Comparison of ENCODE assay signal across 24 cellular contexts in the genomic region with DNA sequence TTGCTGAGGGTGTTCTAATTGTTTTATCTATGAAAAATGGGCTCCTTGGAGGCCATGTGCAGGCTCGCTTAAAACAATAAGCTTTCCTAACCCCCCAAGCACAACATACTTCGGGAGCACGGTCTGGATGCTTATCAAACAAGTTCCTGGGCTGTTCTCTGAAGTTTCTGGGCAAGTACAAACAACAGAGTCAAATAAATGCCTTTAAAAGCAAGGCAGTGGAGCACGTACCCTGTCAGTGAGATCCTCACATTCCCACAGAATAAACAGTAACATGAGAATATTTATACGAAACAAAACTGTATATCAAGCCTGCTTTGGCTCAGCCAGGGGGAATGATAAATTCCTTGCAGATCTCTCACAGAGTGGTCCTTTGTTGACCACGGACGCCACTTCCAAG. TPM values are rescaled to one million over a fixed set of nuclear protein-coding genes. Genes with fewer than 3 reads are reported as not detected.
DNase-seq lines count a peak whose midpoint lies in the region; FAIRE-seq and TF ChIP-seq lines count a peak whose summit lies in the region.
"Had no signal": no experiment of that assay in that cellular context is flagged by ENCODE, and none has a peak within 500 bp of the region (broad histone marks: within the 10 kb centered on the region; RNA-seq: fewer than 3 reads in every experiment).

No MANE protein-coding gene starts in this region.

- no peaks in the 10 kb centered on the region for H3K27me3 Mint-ChIP-seq in nephron progenitor cell (ENCODE audit: low read depth, poor library complexity)
- no peaks in the 10 kb centered on the region for H3K27me3 Mint-ChIP-seq in type B pancreatic cell
- no peaks in the 10 kb centered on the region for H3K27me3 Mint-ChIP-seq in activated CD4-positive, alpha-beta T cell treated with anti-CD3 and anti-CD28 coated beads, Interleukin-2, amount 10 ng/mL, durations not matched to agents 7 days and 5 days
- H3K27me3 Mint-ChIP-seq: activated naive CD4-positive, alpha-beta T cell treated with anti-CD3 and anti-CD28 coated beads, Interleukin-2, amount 50 U/mL, for 24 hours; naive B cell had no signal

- CTCF ChIA-PET in activated CD4-positive, alpha-beta T cell treated with anti-CD3 and anti-CD28 coated beads, Interleukin-2, amount 10 ng/mL, durations not matched to agents 7 days and 5 days (lab: Charles Lee) = interaction anchor here (0.6 kb wide), 1 partner anchor 798 kb away, joined by 3 read pairs; no protein-coding TSS in a partner anchor

- H3K27ac Mint-ChIP-seq in nephron progenitor cell = peak overlapping the region; percentile 74
- H3K27ac Mint-ChIP-seq in type B pancreatic cell = peak overlapping the region; percentile 42
- H3K27ac Mint-ChIP-seq in activated CD4-positive, alpha-beta T cell treated with anti-CD3 and anti-CD28 coated beads, Interleukin-2, amount 10 ng/mL, durations not matched to agents 7 days and 5 days = no peak overlapping the region
- H3K27ac Mint-ChIP-seq: activated naive CD4-positive, alpha-beta T cell treated with anti-CD3 and anti-CD28 coated beads, Interleukin-2, amount 50 U/mL, for 24 hours; activated T-helper 1 cell treated with anti-CD3 and anti-CD28 coated beads, Interleukin-12 subunit alpha, Interleukin-12 subunit beta, Interleukin-2, Interleukin-4 antibody, amounts not matched to agents 30 ng/mL and 10 ng/mL and 1 ng/mL, durations not matched to agents 14 hours and 24 hours and 36 hours; HFFc6; naive B cell had no signal

- no peak for FAIRE-seq in RCC 7860 (lab: Jason Lieb, UNC)
- FAIRE-seq: endothelial cell of umbilical vein, frontal cortex had no signal

- H3K27ac ChIP-seq in cingulate gyrus (ENCODE audit: low read depth, low read length) = peak overlapping the region; percentile 47
- H3K27ac ChIP-seq: psoas muscle, spleen had no signal

- peaks cover 4% of the 10 kb centered on the region for H3K9me3 Mint-ChIP-seq in nephron progenitor cell
- peaks cover 3% of the 10 kb centered on the region for H3K9me3 Mint-ChIP-seq in type B pancreatic cell
- peaks cover 3% of the 10 kb centered on the region for H3K9me3 Mint-ChIP-seq in activated CD4-positive, alpha-beta T cell treated with anti-CD3 and anti-CD28 coated beads, Interleukin-2, amount 10 ng/mL, durations not matched to agents 7 days and 5 days
- H3K9me3 Mint-ChIP-seq: activated naive CD4-positive, alpha-beta T cell treated with anti-CD3 and anti-CD28 coated beads, Interleukin-2, amount 50 U/mL, for 24 hours; activated T-helper 1 cell treated with anti-CD3 and anti-CD28 coated beads, Interleukin-12 subunit alpha, Interleukin-12 subunit beta, Interleukin-2, Interleukin-4 antibody, amounts not matched to agents 30 ng/mL and 10 ng/mL and 1 ng/mL, durations not matched to agents 14 hours and 24 hours and 36 hours had no signal

- POLR2A ChIA-PET in activated CD4-positive, alpha-beta T cell treated with anti-CD3 and anti-CD28 coated beads, Interleukin-2, amount 10 ng/mL, durations not matched to agents 7 days and 5 days (lab: Charles Lee) = no interaction called here

- DNase-seq in NCI-H748 (lab: John Stamatoyannopoulos, UW; ENCODE audit: unreplicated experiment) (peak; percentile 17), NCI-H748 treated with DMSO at 0.1 percent for 48 hours (lab: John Stamatoyannopoulos, UW) (no peak), nephron progenitor cell (no peak), type B pancreatic cell (ENCODE audit: extremely low spot score, unreplicated experiment) (no peak), NCI-H1436 treated with DMSO at 0.1 percent for 48 hours (lab: John Stamatoyannopoulos, UW) (no peak), RCC 7860 (ENCODE audit: low spot score) (no peak)
- DNase-seq in activated CD4-positive, alpha-beta T cell treated with anti-CD3 and anti-CD28 coated beads, Interleukin-2, amount 10 ng/mL, durations not matched to agents 7 days and 5 days = no peak
- DNase-seq: 8988T; activated CD4-positive, CD25-positive, alpha-beta regulatory T cell treated with anti-CD3 and anti-CD28 coated beads, Interleukin-2, amount 50 U/mL, for 72 hours; Caco-2; dermis blood vessel endothelial cell; HFFc6; islet precursor cell; naive B cell; NCI-H526; psoas muscle; spleen; stimulated activated CD4-positive, alpha-beta T cell treated with anti-CD3 and anti-CD28 coated beads, Interleukin-4, amount 100 ng/mL, for 4 hours had no signal

- no peaks in the 10 kb centered on the region for H3K36me3 Mint-ChIP-seq in nephron progenitor cell (ENCODE audit: low read depth)
- no peaks in the 10 kb centered on the region for H3K36me3 Mint-ChIP-seq in type B pancreatic cell
- no peaks in the 10 kb centered on the region for H3K36me3 Mint-ChIP-seq in activated CD4-positive, alpha-beta T cell treated with anti-CD3 and anti-CD28 coated beads, Interleukin-2, amount 10 ng/mL, durations not matched to agents 7 days and 5 days (ENCODE audit: low read depth)
- H3K36me3 Mint-ChIP-seq: brain, naive B cell had no signal

- no peak for TF ChIP-seq CTCF in nephron progenitor cell (IDR thresholded peaks at IDR 0.05)
- no peak for TF ChIP-seq CTCF in type B pancreatic cell (conservative IDR thresholded peaks at IDR 0.05)

- no peak overlapping the region for H3K4me3 Mint-ChIP-seq in nephron progenitor cell
- H3K4me3 Mint-ChIP-seq in type B pancreatic cell = peak overlapping the region; percentile 16
- H3K4me3 Mint-ChIP-seq in activated CD4-positive, alpha-beta T cell treated with anti-CD3 and anti-CD28 coated beads, Interleukin-2, amount 10 ng/mL, durations not matched to agents 7 days and 5 days = no peak overlapping the region
- H3K4me3 Mint-ChIP-seq: activated naive CD4-positive, alpha-beta T cell treated with anti-CD3 and anti-CD28 coated beads, Interleukin-2, amount 50 U/mL, for 24 hours; activated T-helper 1 cell treated with anti-CD3 and anti-CD28 coated beads, Interleukin-12 subunit alpha, Interleukin-12 subunit beta, Interleukin-2, Interleukin-4 antibody, amounts not matched to agents 30 ng/mL and 10 ng/mL and 1 ng/mL, durations not matched to agents 14 hours and 24 hours and 36 hours; brain; HFFc6; naive B cell had no signal

- H3K4me1 Mint-ChIP-seq in nephron progenitor cell (peaks cover 18% of the 10 kb centered on the region), type B pancreatic cell (ENCODE audit: unreplicated experiment) (peaks cover 31% of the 10 kb centered on the region)
- H3K4me1 Mint-ChIP-seq in activated CD4-positive, alpha-beta T cell treated with anti-CD3 and anti-CD28 coated beads, Interleukin-2, amount 10 ng/mL, durations not matched to agents 7 days and 5 days = peaks cover 2% of the 10 kb centered on the region
- H3K4me1 Mint-ChIP-seq: activated naive CD4-positive, alpha-beta T cell treated with anti-CD3 and anti-CD28 coated beads, Interleukin-2, amount 50 U/mL, for 24 hours; naive B cell had no signal

RNA-seq across cellular contexts. Expression of a gene that starts 44.8 kb away (rescaled TPM):
- total RNA-seq in type B pancreatic cell (ENCODE audit: low replicate concordance) = 0.95 and 1.3 TPM in 2 replicates
- 1 to 10 TPM; 2.3 to 2.4 TPM for total RNA-seq in activated CD4-positive, alpha-beta T cell treated with anti-CD3 and anti-CD28 coated beads, Interleukin-2, amount 10 ng/mL, durations not matched to agents 7 days and 5 days
